ENCODE assay signal across 7 cellular contexts in the genomic region with DNA sequence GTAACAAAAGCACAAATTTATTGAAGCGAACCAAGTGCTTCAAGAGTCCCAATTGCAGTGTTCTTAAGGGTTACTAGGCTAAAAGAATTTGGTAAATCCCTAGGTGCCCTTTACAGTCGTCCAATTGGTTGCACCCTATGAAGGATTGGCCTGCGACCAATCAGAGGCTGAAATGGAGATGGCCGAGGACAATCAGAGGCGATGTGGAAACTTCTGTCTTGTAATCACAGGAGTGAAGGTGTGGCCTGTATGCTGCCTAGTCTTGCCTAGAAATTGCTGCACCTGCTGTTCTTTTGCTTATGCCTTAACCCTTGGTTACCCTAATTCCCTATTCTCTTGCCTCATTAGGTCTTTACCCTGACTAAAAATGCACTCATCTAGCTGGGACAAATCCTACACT. TPM values are rescaled to one million over a fixed set of nuclear protein-coding genes. Genes with fewer than 3 reads are reported as not detected.
DNase-seq lines count a peak whose midpoint lies in the region; ATAC-seq and TF ChIP-seq lines count a peak whose summit lies in the region.

No MANE protein-coding gene starts in this region.

- H2BK120ac ChIP-seq in H9 (ENCODE audit: low read depth, low read length, poor library complexity, severe bottlenecking) = no peak overlapping the region

- H3K23me2 ChIP-seq in H9 (ENCODE audit: insufficient read length, low read depth, low read length, poor library complexity, severe bottlenecking) = peaks cover 5% of the 10 kb centered on the region

- H3K27me3 ChIP-seq in H9 (ENCODE audit: insufficient read depth, low read length) = no peaks in the 10 kb centered on the region
- H3K27me3 ChIP-seq in duodenal mucosa (ENCODE audit: control insufficient read depth in 1 of 2, insufficient read depth in 2 of 2, low read length in 2 of 2) = no peaks in the 10 kb centered on the region
- H3K27me3 ChIP-seq in psoas muscle (ENCODE audit: insufficient read depth in 3 of 3, low read length in 2 of 3) = no peaks in the 10 kb centered on the region

- no peak overlapping the region for H4K8ac ChIP-seq in H9 (replicated peaks; ENCODE audit: insufficient read length, low read depth, low read length)

- peak overlapping the region; percentile 52 for H3K4me2 ChIP-seq in H9 (ENCODE audit: insufficient read depth, insufficient read length, low read length)

- H3K14ac ChIP-seq in H9 (ENCODE audit: insufficient read depth, low read length) = no peak overlapping the region

- H3K4ac ChIP-seq in H9 (ENCODE audit: low read depth, low read length) = no peak overlapping the region

- no peaks in the 10 kb centered on the region for H3K36me3 ChIP-seq in duodenal mucosa (ENCODE audit: control insufficient read depth in 1 of 2, insufficient read depth in 2 of 2, low read length in 2 of 2)
- H3K36me3 ChIP-seq in psoas muscle (ENCODE audit: insufficient read depth in 1 of 2, low read depth in 1 of 2) = no peaks in the 10 kb centered on the region

- H3K27ac ChIP-seq in H9 (ENCODE audit: insufficient read length, low read depth, low read length) (no peak overlapping the region), duodenal mucosa (ENCODE audit: low read depth, low read length) (peak overlapping the region; percentile 76), psoas muscle (peak overlapping the region; percentile 86)

- no peak overlapping the region for H2BK20ac ChIP-seq in H9 (ENCODE audit: low read depth, low read length, poor library complexity, severe bottlenecking)

- no peak overlapping the region for H2BK5ac ChIP-seq in H9 (ENCODE audit: insufficient read length, low read length)

- peak overlapping the region in 1 of 2 experiments; percentile 90; a peak in 1 of 5 replicates for H3K4me3 Mint-ChIP-seq in H9

- H3K27me3 Mint-ChIP-seq in H9 (ENCODE audit: low read depth) = no peaks in the 10 kb centered on the region

- H2BK15ac ChIP-seq in H9 (ENCODE audit: low read depth, low read length) = no peak overlapping the region

- H4K91ac ChIP-seq in H9 (ENCODE audit: insufficient read length, low read depth, low read length) = no peak overlapping the region

- no peak overlapping the region for H2AK5ac ChIP-seq in H9 (ENCODE audit: insufficient read length, low read length)

- peaks cover 11% of the 10 kb centered on the region for H3K79me2 ChIP-seq in H9 (ENCODE audit: insufficient read depth, low read length)

- H3K4me1 ChIP-seq in H9 (ENCODE audit: insufficient read depth, low read length) = peaks cover 10% of the 10 kb centered on the region; the same call in 1 of the 2 replicates
- peaks cover 25 to 34% of the 10 kb centered on the region in 2 donors for H3K4me1 ChIP-seq in duodenal mucosa (ENCODE audit: control insufficient read depth in 1 of 2, insufficient read depth in 2 of 2, low read length in 2 of 2)
- peaks cover 26% of the 10 kb centered on the region for H3K4me1 ChIP-seq in psoas muscle

- no peak overlapping the region for H3T11ph ChIP-seq in H9 (ENCODE audit: low read length)

- no peak for TF ChIP-seq CTCF in H9 (conservative IDR thresholded peaks at IDR 0.05)
- no peak for TF ChIP-seq CTCF in psoas muscle (IDR thresholded peaks at IDR 0.05)

- no peaks in the 10 kb centered on the region for H4K20me1 ChIP-seq in H9 (ENCODE audit: control insufficient read depth, insufficient read depth, insufficient read length)

- H3K9me3 Mint-ChIP-seq in H9 = peaks cover 6% of the 10 kb centered on the region in 2 experiments; a peak in 4 of 5 replicates

- H3K56ac ChIP-seq in H9 (ENCODE audit: insufficient read length, low read depth, low read length) = no peak overlapping the region

- H3K36me3 Mint-ChIP-seq in H9 (ENCODE audit: insufficient read depth in 1 of 3, low read depth in 3 of 3) = peaks cover 1 to 22% (median 8%) of the 10 kb centered on the region in 3 experiments; a peak in 5 of 7 replicates

- intact Hi-C loops in psoas muscle (cut with DNase I) = loop anchor here (5.0 to 10.0 kb wide), 4 partner anchors 90 to 305 kb away; partner anchors contain the start of genes GRSF1 (in 1 of the 2), MOB1B (in 1 of the 2) and UTP3 (in 1 of the 2)

- H2AFZ ChIP-seq in H9 (ENCODE audit: low read length) = no peak overlapping the region

- H3K27ac Mint-ChIP-seq in H9 = no peak overlapping the region

- no peak overlapping the region for H3K23ac ChIP-seq in H9 (ENCODE audit: insufficient read length, low read depth, low read length)

- WGBS in H9 (ENCODE audit: extremely low coverage, insufficient read length, low lambda C conversion rate) = no CpG with 5 or more reads among the region's 5 CpGs
- 63 to 78% (median 65%) methylated on average over 5 of the region's 5 CpGs for WGBS in psoas muscle, 3 donors

- no peaks in the 10 kb centered on the region for H3K9me3 ChIP-seq in H9 (ENCODE audit: control insufficient read depth, low read depth, low read length)
- no peaks in the 10 kb centered on the region for H3K9me3 ChIP-seq in duodenal mucosa (ENCODE audit: control insufficient read depth in 1 of 2, low read length in 2 of 2)
- no peaks in the 10 kb centered on the region for H3K9me3 ChIP-seq in psoas muscle

- no peak overlapping the region for H4K5ac ChIP-seq in H9 (ENCODE audit: insufficient read length, low read depth, low read length)

- no peak overlapping the region for H2BK12ac ChIP-seq in H9 (ENCODE audit: insufficient read length, low read depth, low read length)

- H3K9ac ChIP-seq in H9 (ENCODE audit: extremely low read depth, insufficient read length, low read length) = no peak overlapping the region
- peak overlapping the region; percentile 87 to 91 for H3K9ac ChIP-seq in duodenal mucosa (ENCODE audit: low read depth in 1 of 2, low read length in 2 of 2)

- DNase-seq in H9 (peak; percentile 59), NCI-H2196 (lab: John Stamatoyannopoulos, UW; ENCODE audit: unreplicated experiment) (peak; percentile 16), psoas muscle (no peak), dermis blood vessel endothelial cell (no peak), hippocampal formation (lab: John Stamatoyannopoulos, UW) (no peak)
- DNase-seq in effector CD4-positive, alpha-beta T cell = no peak

- H3K18ac ChIP-seq in H9 (ENCODE audit: insufficient read length, low read depth, low read length) = no peak overlapping the region

- H3K79me1 ChIP-seq in H9 (ENCODE audit: insufficient read depth, low read depth, low read length, poor library complexity, severe bottlenecking) = no peaks in the 10 kb centered on the region

- H3K4me1 Mint-ChIP-seq in H9 = peaks cover 37 to 42% of the 10 kb centered on the region in 2 experiments

- H3K4me3 ChIP-seq in duodenal mucosa (ENCODE audit: low read depth in 1 of 2, low read length in 2 of 2) = peak overlapping the region; percentile 89 to 98
- peak overlapping the region; percentile 92 for H3K4me3 ChIP-seq in psoas muscle

- peak in 1 of 4 donors; percentile 21 for ATAC-seq in psoas muscle

RNA-seq across cellular contexts. Expression of gene DCK, which starts 1.1 kb away (rescaled TPM):
- total RNA-seq in H9 (2021) (13.2 and 13.7 TPM in 2 replicates), psoas muscle (1 to 10 TPM; 4.5 to 6.9 (median 5.8) TPM), dermis blood vessel endothelial cell (27.8 and 29.4 TPM in 2 replicates)
- polyA plus RNA-seq in psoas muscle = 10 to 100 TPM in 1 of 3 donors, 1 to 10 TPM in 2; 4.3 to 12.9 (median 6.9) TPM

Comparison
In these comparisons a context has a peak if more than half of its experiments do, and no peak if none do; other contexts are left out.
1. DNase-seq: peak in H9 (single experiment) and NCI-H2196 (single experiment); none in psoas muscle (0 of 2), dermis blood vessel endothelial cell (single experiment), hippocampal formation (0 of 2) and effector CD4-positive, alpha-beta T cell (single experiment).